ENCODE assay signal across 1 cellular context in genomic region chr15:67862771-67863441, GRCh38.
TF ChIP-seq lines count a peak whose summit lies in the region.

No MANE protein-coding gene starts in this region.

TF ChIP-seq in WTC11, 78 proteins besides CTCF, POLR2A, EP300 and RAD21 (continued from another document):
- TF ChIP-seq, protein P1, sequence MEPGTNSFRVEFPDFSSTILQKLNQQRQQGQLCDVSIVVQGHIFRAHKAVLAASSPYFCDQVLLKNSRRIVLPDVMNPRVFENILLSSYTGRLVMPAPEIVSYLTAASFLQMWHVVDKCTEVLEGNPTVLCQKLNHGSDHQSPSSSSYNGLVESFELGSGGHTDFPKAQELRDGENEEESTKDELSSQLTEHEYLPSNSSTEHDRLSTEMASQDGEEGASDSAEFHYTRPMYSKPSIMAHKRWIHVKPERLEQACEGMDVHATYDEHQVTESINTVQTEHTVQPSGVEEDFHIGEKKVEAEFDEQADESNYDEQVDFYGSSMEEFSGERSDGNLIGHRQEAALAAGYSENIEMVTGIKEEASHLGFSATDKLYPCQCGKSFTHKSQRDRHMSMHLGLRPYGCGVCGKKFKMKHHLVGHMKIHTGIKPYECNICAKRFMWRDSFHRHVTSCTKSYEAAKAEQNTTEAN (CRISPR knock-in tag; IDR thresholded peaks at IDR 0.05), result no peak
- no peak for TF ChIP-seq MYBL2 (CRISPR knock-in tag; IDR thresholded peaks at IDR 0.05)
- no peak for TF ChIP-seq TEAD1 (CRISPR knock-in tag; IDR thresholded peaks at IDR 0.05)
- no peak for TF ChIP-seq JUN (CRISPR knock-in tag; IDR thresholded peaks at IDR 0.05)
- no peak for TF ChIP-seq USF1 (CRISPR knock-in tag; IDR thresholded peaks at IDR 0.05)
- no peak for TF ChIP-seq PRRX2 (CRISPR knock-in tag; IDR thresholded peaks at IDR 0.05)
- TF ChIP-seq ZNF138 (CRISPR knock-in tag; conservative IDR thresholded peaks at IDR 0.05), result no peak
- no peak for TF ChIP-seq TEAD4 (CRISPR knock-in tag; IDR thresholded peaks at IDR 0.05)
- no peak for TF ChIP-seq ZNF263 (CRISPR knock-in tag; IDR thresholded peaks at IDR 0.05; ENCODE audit: low read depth)
- TF ChIP-seq MAX (CRISPR knock-in tag; IDR thresholded peaks at IDR 0.05), result no peak
